24 cellular contexts compared by ENCODE assay signal in the genomic region with DNA sequence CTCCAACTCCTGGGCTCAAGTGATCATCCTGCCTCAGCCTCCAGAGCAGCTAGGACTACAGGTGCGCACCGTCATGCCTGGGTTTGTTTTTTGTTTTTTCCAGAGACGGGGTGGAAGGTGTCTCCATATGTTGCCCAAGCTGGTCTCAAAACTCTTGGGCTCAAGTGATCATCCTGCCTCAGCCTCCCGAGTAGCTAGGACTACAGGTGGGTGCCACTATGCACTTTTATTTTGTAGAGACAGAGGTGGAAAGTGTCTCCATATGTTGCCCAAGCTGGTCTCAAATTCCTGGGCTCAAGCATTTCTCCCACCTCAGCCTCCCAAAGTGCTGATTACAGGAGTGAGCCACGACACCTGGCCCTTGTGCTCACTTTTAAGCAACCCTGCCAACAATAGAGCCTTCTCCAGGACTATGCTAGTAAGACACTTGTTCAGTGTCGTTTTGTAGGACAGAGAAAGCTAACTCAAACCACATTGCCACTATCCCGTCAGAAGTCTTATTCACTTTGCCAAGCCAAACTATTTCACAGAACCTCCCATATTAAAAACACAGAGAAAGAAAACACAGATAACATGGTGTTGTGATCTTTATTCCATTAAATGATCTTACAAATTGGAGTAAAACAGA. TPM values are rescaled to one million over a fixed set of nuclear protein-coding genes. Genes with fewer than 3 reads are reported as not detected.
DNase-seq lines count a peak whose midpoint lies in the region; ATAC-seq and FAIRE-seq lines count a peak whose summit lies in the region.
"Had no signal": no experiment of that assay in that cellular context is flagged by ENCODE, and none has a peak within 500 bp of the region (broad histone marks: within the 10 kb centered on the region; RNA-seq: fewer than 3 reads in every experiment).

No MANE protein-coding gene starts in this region.

- no peaks in the 10 kb centered on the region for H3K27me3 Mint-ChIP-seq in effector memory CD8-positive, alpha-beta T cell

- no peaks in the 10 kb centered on the region for H3K9me3 ChIP-seq in neuronal stem cell (replicated peaks in 1 of 2; ENCODE audit: control insufficient read depth in 2 of 2, insufficient read depth in 1 of 2, low read depth in 1 of 2, low read length in 2 of 2)

- no peak overlapping the region for H3K4ac ChIP-seq in neuronal stem cell (ENCODE audit: low read length)

- no peak overlapping the region for H3K27ac ChIP-seq in neuronal stem cell (replicated peaks; ENCODE audit: low read length)
- H3K27ac ChIP-seq: cardiac muscle cell, PC-9 had no signal

- H2AFZ ChIP-seq in neuronal stem cell (ENCODE audit: low read length), result no peak overlapping the region
- H2AFZ ChIP-seq: PC-9 had no signal

- no peaks in the 10 kb centered on the region for H3K36me3 ChIP-seq in neuronal stem cell (replicated peaks in 1 of 2; ENCODE audit: control insufficient read depth in 2 of 2, insufficient read depth in 2 of 2, low read length in 2 of 2)
- H3K36me3 ChIP-seq: cardiac muscle cell had no signal

- peaks cover 8 to 13% of the 10 kb centered on the region in 2 donors for H3K4me1 Mint-ChIP-seq in effector memory CD8-positive, alpha-beta T cell (ENCODE audit: low read depth in 2 of 2)

- DNase-seq in DMS 273 (lab: John Stamatoyannopoulos, UW; ENCODE audit: unreplicated experiment) (peak; percentile 50), DMS 273 treated with DMSO at 0.1 percent for 48 hours (lab: John Stamatoyannopoulos, UW) (no peak), NCI-H524 treated with DMSO at 0.1 percent for 48 hours (lab: John Stamatoyannopoulos, UW) (peak; percentile 4), neuronal stem cell (ENCODE audit: low spot score) (no peak), RCC 7860 (ENCODE audit: low spot score) (no peak), NCI-H748 treated with DMSO at 0.1 percent for 48 hours (lab: John Stamatoyannopoulos, UW) (no peak)
- DNase-seq in effector memory CD8-positive, alpha-beta T cell, result no peak
- DNase-seq: 8988T; activated CD4-positive, alpha-beta T cell treated with anti-CD3 and anti-CD28 coated beads for 4 hours; activated naive CD4-positive, alpha-beta T cell treated with anti-CD3 and anti-CD28 coated beads for 36 hours; amniotic stem cell; CD4-positive, CD25-positive, alpha-beta regulatory T cell; GDM1; kidney glomerular epithelial cell; NCI-H1694 treated with DMSO at 0.1 percent for 48 hours; NCI-H226; PC-9; small intestine; stimulated activated CD4-positive, alpha-beta T cell treated with anti-CD3 and anti-CD28 coated beads, Interleukin-2, amount 100 ng/mL, for 24 hours had no signal

- H3K4me1 ChIP-seq in neuronal stem cell (ENCODE audit: control insufficient read depth in 2 of 2, insufficient read depth in 1 of 2, low read depth in 1 of 2, low read length in 2 of 2), result peaks cover 0 to 5% of the 10 kb centered on the region in 2 donors

- no peak overlapping the region for H3K23ac ChIP-seq in neuronal stem cell (ENCODE audit: low read depth, low read length, poor library complexity)

- H3K79me1 ChIP-seq in neuronal stem cell (ENCODE audit: low read depth, low read length), result no peaks in the 10 kb centered on the region

- H2AK5ac ChIP-seq in neuronal stem cell (ENCODE audit: low read depth, low read length), result no peak overlapping the region

- H2BK5ac ChIP-seq in neuronal stem cell (ENCODE audit: low read length), result no peak overlapping the region

- no CpG with 5 or more reads among the region's 7 CpGs for WGBS in neuronal stem cell (ENCODE audit: extremely low coverage in 2 of 2, insufficient read length in 2 of 2, insufficient replicate concordance in 1 of 2), 2 donors

- no peak for FAIRE-seq in RCC 7860 (lab: Jason Lieb, UNC)
- FAIRE-seq: endometrium, GM18507, small intestine had no signal

- H3K27ac Mint-ChIP-seq in effector memory CD8-positive, alpha-beta T cell, result peak overlapping the region; percentile 3 to 25
- H3K27ac Mint-ChIP-seq: activated naive CD4-positive, alpha-beta T cell treated with anti-CD3 and anti-CD28 coated beads for 36 hours; CD4-positive, CD25-positive, alpha-beta regulatory T cell; T-helper 1 cell treated with Interleukin-12 subunit alpha and Interleukin-12 subunit beta and Interleukin-4 antibody, amounts not matched to agents 30 μg/mL and 1 μg/mL, for 36 hours had no signal

- H3K4me2 ChIP-seq in neuronal stem cell (ENCODE audit: insufficient read depth, low read length, poor library complexity, severe bottlenecking), result no peak overlapping the region

- peaks cover 12% of the 10 kb centered on the region for H3K36me3 Mint-ChIP-seq in effector memory CD8-positive, alpha-beta T cell (ENCODE audit: insufficient read depth)

- H3K14ac ChIP-seq in neuronal stem cell (ENCODE audit: low read length), result no peak overlapping the region

- H3K18ac ChIP-seq in neuronal stem cell (ENCODE audit: low read length), result no peak overlapping the region

- H3K9ac ChIP-seq in neuronal stem cell (ENCODE audit: low read depth, low read length, poor library complexity), result no peak overlapping the region

- no peak overlapping the region for H2BK120ac ChIP-seq in neuronal stem cell (ENCODE audit: low read depth, low read length)

- H3K4me3 Mint-ChIP-seq in effector memory CD8-positive, alpha-beta T cell, result no peak overlapping the region
- H3K4me3 Mint-ChIP-seq: activated naive CD4-positive, alpha-beta T cell treated with anti-CD3 and anti-CD28 coated beads for 36 hours; CD4-positive, CD25-positive, alpha-beta regulatory T cell; T-helper 1 cell treated with Interleukin-12 subunit alpha and Interleukin-12 subunit beta and Interleukin-4 antibody, amounts not matched to agents 30 μg/mL and 1 μg/mL, for 36 hours had no signal

- ATAC-seq in effector memory CD8-positive, alpha-beta T cell (replicated peaks), result no peak
- ATAC-seq in HG03139 (IDR thresholded peaks at IDR 0.05; ENCODE audit: unreplicated experiment), result no peak

- H4K91ac ChIP-seq in neuronal stem cell (ENCODE audit: low read depth, low read length, poor library complexity), result no peak overlapping the region

- H3K9me3 Mint-ChIP-seq in effector memory CD8-positive, alpha-beta T cell, result no peaks in the 10 kb centered on the region
- H3K9me3 Mint-ChIP-seq: activated naive CD4-positive, alpha-beta T cell treated with anti-CD3 and anti-CD28 coated beads for 36 hours; CD4-positive, CD25-positive, alpha-beta regulatory T cell; T-helper 1 cell treated with Interleukin-12 subunit alpha and Interleukin-12 subunit beta and Interleukin-4 antibody, amounts not matched to agents 30 μg/mL and 1 μg/mL, for 36 hours had no signal

- no peak overlapping the region for H2BK12ac ChIP-seq in neuronal stem cell (ENCODE audit: low read length)

- peak overlapping the region; percentile 72 for H4K8ac ChIP-seq in neuronal stem cell (ENCODE audit: low read depth, low read length)

- no peak overlapping the region for H3K4me3 ChIP-seq in neuronal stem cell (ENCODE audit: low read length in 2 of 2)
- H3K4me3 ChIP-seq: cardiac muscle cell, PC-9 had no signal

- H3K27me3 ChIP-seq in neuronal stem cell (ENCODE audit: control insufficient read depth in 3 of 3, insufficient read depth in 3 of 3, low read depth in 1 of 3, low read length in 3 of 3), result no peaks in the 10 kb centered on the region
- H3K27me3 ChIP-seq: cardiac muscle cell had no signal

- no peak overlapping the region for H2BK15ac ChIP-seq in neuronal stem cell (ENCODE audit: low read length)

RNA-seq across cellular contexts. Expression of a gene that starts 9.4 kb away (rescaled TPM):
- polyA plus RNA-seq in neuronal stem cell (2013, experiment 1 of 2), result 5.5 TPM
- 6.0 TPM for polyA plus RNA-seq in neuronal stem cell (2013, experiment 2 of 2)

RNA-seq across cellular contexts. Expression of a gene that starts 47.5 kb away (rescaled TPM):
- polyA plus RNA-seq in neuronal stem cell (2013, experiment 1 of 2), result 5.0 TPM
- polyA plus RNA-seq in neuronal stem cell (2013, experiment 2 of 2), result 5.3 TPM

RNA-seq across cellular contexts. Expression of a gene that starts 57.7 kb away (rescaled TPM):
- 249 TPM for polyA plus RNA-seq in neuronal stem cell (2013, experiment 1 of 2)
- 249 TPM for polyA plus RNA-seq in neuronal stem cell (2013, experiment 2 of 2)

Comparison
In these comparisons a context has a peak if more than half of its experiments do, and no peak if none do; other contexts are left out.
1. DNase-seq: peak in DMS 273 (single experiment) and NCI-H524 treated with DMSO at 0.1 percent for 48 hours (single experiment); none in DMS 273 treated with DMSO at 0.1 percent for 48 hours (single experiment), effector memory CD8-positive, alpha-beta T cell (0 of 3), neuronal stem cell (single experiment), RCC 7860 (single experiment) and NCI-H748 treated with DMSO at 0.1 percent for 48 hours (single experiment).